Comparison of ENCODE assay signal across 7 cellular contexts in the genomic region with DNA sequence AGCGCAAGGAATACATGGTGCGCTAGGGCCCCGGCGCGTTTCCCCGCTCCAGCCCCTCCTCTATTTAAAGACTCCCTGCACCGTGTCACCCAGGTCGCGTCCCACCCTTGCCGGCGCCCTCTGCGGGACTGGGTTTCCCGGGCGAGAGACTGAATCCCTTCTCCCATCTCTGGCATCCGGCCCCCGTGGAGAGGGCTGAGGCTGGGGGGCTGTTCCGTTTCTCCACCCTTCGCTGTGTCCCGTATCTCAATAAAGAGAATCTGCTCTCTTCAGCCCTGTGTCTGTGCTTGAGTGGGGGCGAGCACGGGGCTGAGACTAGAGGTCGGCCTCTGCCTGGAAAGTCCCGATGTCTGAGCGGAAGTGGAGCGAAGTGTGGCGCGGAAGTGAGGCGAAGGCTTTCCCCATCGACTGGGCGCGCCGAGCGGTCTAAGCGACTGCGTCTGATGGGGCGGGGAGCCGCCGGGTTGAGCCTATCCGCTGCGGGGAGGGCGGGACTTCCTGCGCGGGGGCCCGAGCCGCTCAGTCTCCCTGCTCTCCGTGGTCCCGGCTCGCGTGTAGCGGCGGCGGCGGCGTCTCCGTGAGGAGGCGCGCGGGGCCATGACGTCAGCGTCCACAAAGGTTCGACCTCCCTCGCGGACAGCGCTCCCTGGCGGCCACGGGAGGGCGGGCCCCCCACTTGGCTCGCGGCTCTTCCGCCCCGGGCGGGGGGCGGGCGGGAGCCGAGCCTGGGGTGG. TPM values are rescaled to one million over a fixed set of nuclear protein-coding genes. Genes with fewer than 3 reads are reported as not detected.
A peak's percentile ranks its signal among the peaks of the same experiment; 100 is the strongest.
DNase-seq lines count a peak whose midpoint lies in the region; ATAC-seq and TF ChIP-seq lines count a peak whose summit lies in the region.

No MANE protein-coding gene starts in this region.

- H3K4me3 ChIP-seq in ascending aorta, result peak overlapping the region; percentile 95 to 99

- intact Hi-C loops in ascending aorta (cut with DNase I), result loop anchor here (5.0 to 10.0 kb wide), 6 partner anchors 260 to 1820 kb away; a partner anchor contains a TSS

- TF ChIP-seq CTCF in ascending aorta (IDR thresholded peaks at IDR 0.05), result peak; percentile 61 to 72 (median 69)

- no peaks in the 10 kb centered on the region for H3K27me3 ChIP-seq in ascending aorta

- H3K4me1 ChIP-seq in ascending aorta, result peaks cover 35 to 41% of the 10 kb centered on the region in 2 donors

- peaks cover 6 to 8% of the 10 kb centered on the region in 2 donors for H3K36me3 ChIP-seq in ascending aorta

- DNase-seq in NCI-H1694 (lab: John Stamatoyannopoulos, UW) (peak; percentile 91), T-helper 2 cell (peak; percentile 97 to 100 (median 98)), ascending aorta (ENCODE audit: low spot score in 2 of 2) (peak; percentile 94 to 99), hepatic stellate cell (ENCODE audit: low spot score) (peak; percentile 98), retina (peak; percentile 94)

- H3K27ac ChIP-seq in ascending aorta, result peak overlapping the region; percentile 98 to 99

- ATAC-seq in GM18502 (IDR thresholded peaks at IDR 0.05; ENCODE audit: poor library complexity, unreplicated experiment) (peak; percentile 73), HG02938 (IDR thresholded peaks at IDR 0.05; ENCODE audit: unreplicated experiment) (peak; percentile 81)

- H3K9me3 ChIP-seq in ascending aorta, result no peaks in the 10 kb centered on the region

RNA-seq across cellular contexts. Expression of a gene that starts 2.0 kb away (rescaled TPM):
- total RNA-seq in ascending aorta, result 156 TPM

RNA-seq across cellular contexts. Expression of a gene that starts 8.4 kb away (rescaled TPM):
- total RNA-seq in ascending aorta, result 16.4 TPM

RNA-seq across cellular contexts. Expression of a gene that starts 18.6 kb away (rescaled TPM):
- total RNA-seq in ascending aorta, result not detected

RNA-seq across cellular contexts. Expression of a gene that starts 21.4 kb away (rescaled TPM):
- total RNA-seq in ascending aorta, result 1.5 TPM

RNA-seq across cellular contexts. Expression of a gene that starts 29.5 kb away (rescaled TPM):
- total RNA-seq in ascending aorta, result not detected

Comparison
In these comparisons a context has a peak if more than half of its experiments do, and no peak if none do; other contexts are left out.
1. Peak in every context shown above with its lines: DNase-seq, ATAC-seq, H3K4me3 ChIP-seq and H3K27ac ChIP-seq.